ENCODE assay signal across 14 cellular contexts in genomic region chr9:93219692-93220091, GRCh38. TPM values are rescaled to one million over a fixed set of nuclear protein-coding genes. Genes with fewer than 3 reads are reported as not detected.
DNase-seq lines count a peak whose midpoint lies in the region; TF ChIP-seq lines count a peak whose summit lies in the region.
"Had no signal": no experiment of that assay in that cellular context is flagged by ENCODE, and none has a peak within 500 bp of the region (broad histone marks: within the 10 kb centered on the region; RNA-seq: fewer than 3 reads in every experiment).

No MANE protein-coding gene starts in this region.

- H3K36me3 Mint-ChIP-seq in endodermal cell (ENCODE audit: low read depth), result peaks cover 6% of the 10 kb centered on the region

- peaks cover 0 to 3% (median 0%) of the 10 kb centered on the region in 11 experiments; a peak in 1 of 22 replicates for H3K36me3 ChIP-seq in BLaER1 treated with 17β-estradiol and CSF1 and Interleukin-3, amounts not matched to agents 10 nM and 100 nM
- no peaks in the 10 kb centered on the region for H3K36me3 ChIP-seq in colonic mucosa
- H3K36me3 ChIP-seq in osteoblast (ENCODE audit: insufficient read depth, low read length), result no peaks in the 10 kb centered on the region
- H3K36me3 ChIP-seq in endodermal cell (ENCODE audit: control insufficient read depth, insufficient read depth, low read length), result no peaks in the 10 kb centered on the region

- WGBS in endodermal cell (ENCODE audit: insufficient coverage in 1 of 2, insufficient read length in 1 of 2), 2 experiments, result 94 to 100% methylated on average over 4 to 5 of the region's 5 CpGs

- no peak overlapping the region for H3K4me3 ChIP-seq in BLaER1 treated with 17β-estradiol and CSF1 and Interleukin-3, amounts not matched to agents 10 nM and 100 nM
- no peak overlapping the region for H3K4me3 ChIP-seq in colonic mucosa
- no peak overlapping the region for H3K4me3 ChIP-seq in osteoblast (ENCODE audit: insufficient read depth, low read length)
- no peak overlapping the region for H3K4me3 ChIP-seq in endodermal cell (ENCODE audit: low read length)

- no peak overlapping the region for H3K9ac ChIP-seq in BLaER1 treated with 17β-estradiol and CSF1 and Interleukin-3, amounts not matched to agents 10 nM and 100 nM
- peak overlapping the region in 1 of 2 donors; percentile 30 for H3K9ac ChIP-seq in colonic mucosa (ENCODE audit: low read depth in 2 of 2, low read length in 2 of 2)
- no peak overlapping the region for H3K9ac ChIP-seq in endodermal cell (ENCODE audit: extremely low read depth, low read length, poor library complexity, severe bottlenecking)

- peaks cover 0 to 28% (median 0%) of the 10 kb centered on the region in 11 experiments; a peak in 4 of 22 replicates for H3K27me3 ChIP-seq in BLaER1 treated with 17β-estradiol and CSF1 and Interleukin-3, amounts not matched to agents 10 nM and 100 nM
- no peaks in the 10 kb centered on the region for H3K27me3 ChIP-seq in colonic mucosa
- H3K27me3 ChIP-seq in osteoblast (ENCODE audit: insufficient read depth, low read length), result no peaks in the 10 kb centered on the region
- no peaks in the 10 kb centered on the region for H3K27me3 ChIP-seq in endodermal cell (ENCODE audit: control insufficient read depth, insufficient read depth, low read length, poor library complexity, severe bottlenecking)

- no peaks in the 10 kb centered on the region for H3K27me3 Mint-ChIP-seq in endodermal cell (ENCODE audit: insufficient read depth)

- H3K9me3 Mint-ChIP-seq in endodermal cell, result peaks cover 13% of the 10 kb centered on the region

- no peak overlapping the region for H3K27ac ChIP-seq in BLaER1 treated with 17β-estradiol and CSF1 and Interleukin-3, amounts not matched to agents 10 nM and 100 nM
- H3K27ac ChIP-seq in colonic mucosa, result peak overlapping the region; percentile 17
- no peak overlapping the region for H3K27ac ChIP-seq in osteoblast (ENCODE audit: low read depth, low read length)
- no peak overlapping the region for H3K27ac ChIP-seq in endodermal cell (ENCODE audit: low read depth, low read length)

- DNase-seq in NCI-H510A treated with DMSO at 0.1 percent for 48 hours (lab: John Stamatoyannopoulos, UW) (peak; percentile 20), NCI-H510A (lab: John Stamatoyannopoulos, UW) (no peak), colonic mucosa (no peak), osteoblast (ENCODE audit: insufficient read length, low spot score, missing footprints) (peak; percentile 49), endodermal cell (no peak), anterior cingulate cortex (lab: John Stamatoyannopoulos, UW) (no peak)
- DNase-seq: C1 segment of cervical spinal cord, GOT3, HFFc6, KG1, NCI-H1417 treated with DMSO at 0.1 percent for 48 hours, NCI-H1930, NCI-H526 had no signal

- H2AFZ ChIP-seq in osteoblast (ENCODE audit: low read length), result no peak overlapping the region

- no peak overlapping the region for H3K4me3 Mint-ChIP-seq in endodermal cell
- H3K4me3 Mint-ChIP-seq: HFFc6 had no signal

- H3K4me1 Mint-ChIP-seq in endodermal cell, result peaks cover 6% of the 10 kb centered on the region

- no peaks in the 10 kb centered on the region for H3K79me2 ChIP-seq in osteoblast (ENCODE audit: insufficient read depth, low read length)

- peaks cover 31 to 74% (median 68%) of the 10 kb centered on the region in 10 experiments for H3K4me1 ChIP-seq in BLaER1 treated with 17β-estradiol and CSF1 and Interleukin-3, amounts not matched to agents 10 nM and 100 nM
- H3K4me1 ChIP-seq in colonic mucosa, result peaks cover 35% of the 10 kb centered on the region
- H3K4me1 ChIP-seq in osteoblast (ENCODE audit: insufficient read depth, low read length), result peaks cover 8% of the 10 kb centered on the region
- H3K4me1 ChIP-seq in endodermal cell (ENCODE audit: control insufficient read depth, insufficient read depth, low read length), result peaks cover 10% of the 10 kb centered on the region

- TF ChIP-seq CTCF in colonic mucosa (IDR thresholded peaks at IDR 0.05) (no peak), osteoblast (IDR thresholded peaks at IDR 0.05; ENCODE audit: extremely low read depth, low read depth, low read length) (no peak), endodermal cell (conservative IDR thresholded peaks at IDR 0.05) (no peak)

- intact Hi-C loops in colonic mucosa (cut with DNase I), result no loop called here

- H3K27ac Mint-ChIP-seq in endodermal cell, result no peak overlapping the region
- H3K27ac Mint-ChIP-seq: HFFc6 had no signal

- H4K20me1 ChIP-seq in BLaER1 treated with 17β-estradiol and CSF1 and Interleukin-3, amounts not matched to agents 10 nM and 100 nM, result peaks cover 0 to 50% (median 13%) of the 10 kb centered on the region in 11 experiments; a peak in 15 of 22 replicates
- H4K20me1 ChIP-seq in osteoblast (ENCODE audit: insufficient read depth, low read length), result no peaks in the 10 kb centered on the region

- peak overlapping the region in 9 of 11 experiments; percentile 76 to 96 (median 85); a peak in 19 of 22 replicates for H3K4me2 ChIP-seq in BLaER1 treated with 17β-estradiol and CSF1 and Interleukin-3, amounts not matched to agents 10 nM and 100 nM
- H3K4me2 ChIP-seq in osteoblast (ENCODE audit: insufficient read depth, low read length), result no peak overlapping the region

- peaks cover 12 to 18% (median 14%) of the 10 kb centered on the region in 11 experiments; a peak in 21 of 22 replicates for H3K9me3 ChIP-seq in BLaER1 treated with 17β-estradiol and CSF1 and Interleukin-3, amounts not matched to agents 10 nM and 100 nM (replicated peaks in 1 of 11)
- H3K9me3 ChIP-seq in colonic mucosa (no peaks in the 10 kb centered on the region), osteoblast (ENCODE audit: low read depth, low read length) (no peaks in the 10 kb centered on the region), endodermal cell (ENCODE audit: control insufficient read depth, low read length) (peaks cover 11% of the 10 kb centered on the region)

RNA-seq across cellular contexts. Expression of gene WNK2, which starts 35.8 kb away (rescaled TPM):
- total RNA-seq in colonic mucosa (100 to 1,000 TPM; 161 to 238 TPM), osteoblast (not detected in 2 replicates), endodermal cell (10 to 100 TPM; 46.1 to 48.8 TPM)
- 34.8 TPM for polyA plus RNA-seq in endodermal cell (2013, experiment 1 of 2)
- polyA plus RNA-seq in endodermal cell (2013, experiment 2 of 2), result 29.3 TPM
- total RNA-seq: HFFc6 had no signal

Comparison
In these comparisons a context has a peak if more than half of its experiments do, and no peak if none do; other contexts are left out.
1. DNase-seq: peak in NCI-H510A treated with DMSO at 0.1 percent for 48 hours (single experiment) and osteoblast (single experiment); none in NCI-H510A (single experiment), colonic mucosa (single experiment), endodermal cell (single experiment) and anterior cingulate cortex (0 of 58).
2. RNA of gene WNK2, which starts 35.8 kb away (total RNA-seq): 161 to 238 TPM in colonic mucosa and 46.1 to 48.8 TPM in endodermal cell; not detected in osteoblast; every median in the first group is over 10 times any median in the second.